ENCODE assay signal across 20 cellular contexts in genomic region chr6:142026471-142026870, GRCh38.
A peak's percentile ranks its signal among the peaks of the same experiment; 100 is the strongest.
DNase-seq lines count a peak whose midpoint lies in the region; ATAC-seq, FAIRE-seq and TF ChIP-seq lines count a peak whose summit lies in the region.
"Had no signal": no experiment of that assay in that cellular context is flagged by ENCODE, and none has a peak within 500 bp of the region (broad histone marks: within the 10 kb centered on the region; RNA-seq: fewer than 3 reads in every experiment).

No MANE protein-coding gene starts in this region.

- intact Hi-C loops in left ventricle myocardium inferior (cut with micrococcal nuclease) (no loop called here), stomach (cut with DNase I; ENCODE audit: low total_unique reads) (no loop called here)

- H3K9ac ChIP-seq in keratinocyte (ENCODE audit: control insufficient read depth, extremely low read depth, insufficient read depth, low read length) = no peak overlapping the region
- H3K9ac ChIP-seq: GM23248 had no signal

- dilution Hi-C loops in keratinocyte (cut with MboI; ENCODE audit: extremely low pct_ligation_motif_present, low sequenced_read_pairs) = no loop called here

- H3K9me3 ChIP-seq in RWPE2 (ENCODE audit: severe bottlenecking) = no peaks in the 10 kb centered on the region
- peaks cover 3% of the 10 kb centered on the region for H3K9me3 ChIP-seq in keratinocyte (ENCODE audit: control insufficient read depth, low read depth, low read length)
- H3K9me3 ChIP-seq in left ventricle myocardium inferior (replicated peaks) = peaks cover 14% of the 10 kb centered on the region
- H3K9me3 ChIP-seq in stomach = peaks cover 0 to 11% (median 3%) of the 10 kb centered on the region in 4 donors

- no peaks in the 10 kb centered on the region for H3K27me3 ChIP-seq in RWPE2 (ENCODE audit: insufficient read depth, poor library complexity, severe bottlenecking)
- no peaks in the 10 kb centered on the region for H3K27me3 ChIP-seq in keratinocyte (ENCODE audit: control insufficient read depth, extremely low read depth, insufficient read depth, low read length)
- no peaks in the 10 kb centered on the region for H3K27me3 ChIP-seq in left ventricle myocardium inferior (ENCODE audit: low read depth)
- H3K27me3 ChIP-seq in stomach = no peaks in the 10 kb centered on the region

- H3K4me2 ChIP-seq in keratinocyte (ENCODE audit: control insufficient read depth, extremely low read depth, insufficient read depth, low read depth, low read length) = peak overlapping the region; percentile 66

- FAIRE-seq in keratinocyte (lab: Jason Lieb, UNC) = peak; percentile 83
- FAIRE-seq: G401.6 had no signal

- TF ChIP-seq EP300 in stomach (IDR thresholded peaks at IDR 0.05) = no peak

- no peaks in the 10 kb centered on the region for H3K4me1 ChIP-seq in RWPE2 (ENCODE audit: insufficient read depth, poor library complexity, severe bottlenecking)
- H3K4me1 ChIP-seq in keratinocyte (ENCODE audit: control insufficient read depth, extremely low read depth, insufficient read depth, low read length) = peaks cover 6% of the 10 kb centered on the region
- no peaks in the 10 kb centered on the region for H3K4me1 ChIP-seq in left ventricle myocardium inferior
- no peaks in the 10 kb centered on the region for H3K4me1 ChIP-seq in stomach

- TF ChIP-seq CTCF in RWPE2 (IDR thresholded peaks at IDR 0.05; ENCODE audit: poor library complexity, severe bottlenecking) = no peak
- no peak for TF ChIP-seq CTCF in keratinocyte (optimal IDR thresholded peaks at IDR 0.05 in 1 of 3, IDR thresholded peaks at IDR 0.05 in 1 of 3, conservative IDR thresholded peaks at IDR 0.05 in 1 of 3; ENCODE audit: extremely low read depth in 1 of 3, insufficient read depth in 2 of 3, low read length in 3 of 3)
- no peak for TF ChIP-seq CTCF in left ventricle myocardium inferior (IDR thresholded peaks at IDR 0.05; ENCODE audit: borderline replicate concordance)
- TF ChIP-seq CTCF in stomach (IDR thresholded peaks at IDR 0.05) = no peak

- H3K27ac ChIP-seq in RWPE2 (ENCODE audit: poor library complexity, severe bottlenecking) (no peak overlapping the region), keratinocyte (ENCODE audit: control insufficient read depth, insufficient read depth, low read length) (peak overlapping the region; percentile 32), left ventricle myocardium inferior (replicated peaks) (no peak overlapping the region), stomach (no peak overlapping the region)
- H3K27ac ChIP-seq: 22Rv1, GM23248 had no signal

- H3K36me3 ChIP-seq in RWPE2 (ENCODE audit: low read depth) (no peaks in the 10 kb centered on the region), keratinocyte (ENCODE audit: control insufficient read depth in 2 of 2, extremely low read depth in 1 of 2, insufficient read depth in 2 of 2, low read length in 2 of 2) (no peaks in the 10 kb centered on the region), left ventricle myocardium inferior (no peaks in the 10 kb centered on the region), stomach (no peaks in the 10 kb centered on the region)

- DNase-seq in SIG-M5 treated with dmso at 0.1 percent for 504 hours (lab: John Stamatoyannopoulos, UW; ENCODE audit: unreplicated experiment) (peak; percentile 2), SIG-M5 (lab: John Stamatoyannopoulos, UW) (no peak), RWPE2 (ENCODE audit: low spot score) (no peak), keratinocyte (ENCODE audit: low read depth, low spot score) (no peak), left ventricle myocardium inferior (no peak), NCI-H2196 (lab: John Stamatoyannopoulos, UW; ENCODE audit: unreplicated experiment) (no peak), stomach (no peak)
- DNase-seq: AML-193, DMS 273 treated with DMSO at 0.1 percent for 48 hours, DND-41, GM23248, NCI-H1092 treated with DMSO at 0.1 percent for 48 hours, NCI-H146, NCI-H2029 treated with DMSO at 0.1 percent for 48 hours, NCI-H446 treated with DMSO at 0.1 percent for 48 hours, NCI-H69, OCI-M1 had no signal

- H3K79me2 ChIP-seq in keratinocyte (ENCODE audit: control insufficient read depth, insufficient read depth, low read length) = no peaks in the 10 kb centered on the region

- no peak overlapping the region for H3K4me3 ChIP-seq in RWPE2 (ENCODE audit: severe bottlenecking)
- H3K4me3 ChIP-seq in keratinocyte (ENCODE audit: control insufficient read depth in 2 of 3, extremely low read depth in 1 of 3, insufficient read depth in 2 of 3, low read depth in 1 of 3, low read length in 3 of 3) = peak overlapping the region in 1 of 3 experiments; percentile 30
- no peak overlapping the region for H3K4me3 ChIP-seq in left ventricle myocardium inferior
- H3K4me3 ChIP-seq in stomach = no peak overlapping the region
- H3K4me3 ChIP-seq: GM23248 had no signal

- H3K9me1 ChIP-seq in keratinocyte (ENCODE audit: control insufficient read depth, extremely low read depth, insufficient read depth, low read length) = no peaks in the 10 kb centered on the region

- ATAC-seq in RWPE2 (ENCODE audit: low read depth) (peak; percentile 42; the same call in 1 of the 3 replicates), GM19455 (IDR thresholded peaks at IDR 0.05; ENCODE audit: unreplicated experiment) (no peak)

- peak overlapping the region; percentile 81 for H2AFZ ChIP-seq in keratinocyte (ENCODE audit: control insufficient read depth, low read length)
- H2AFZ ChIP-seq: GM23248 had no signal

- no peak for TF ChIP-seq POLR2A in stomach (IDR thresholded peaks at IDR 0.05)

- no peaks in the 10 kb centered on the region for H4K20me1 ChIP-seq in keratinocyte (ENCODE audit: control insufficient read depth, extremely low read depth, insufficient read depth, low read length)
